ENCODE assay signal across 12 cellular contexts in genomic region chr15:75905231-75905630, GRCh38. TPM values are rescaled to one million over a fixed set of nuclear protein-coding genes. Genes with fewer than 3 reads are reported as not detected.
DNase-seq lines count a peak whose midpoint lies in the region; ATAC-seq and TF ChIP-seq lines count a peak whose summit lies in the region.
"Had no signal": no experiment of that assay in that cellular context is flagged by ENCODE, and none has a peak within 500 bp of the region (broad histone marks: within the 10 kb centered on the region; RNA-seq: fewer than 3 reads in every experiment).

No MANE protein-coding gene starts in this region.

- POLR2A ChIA-PET in PC-9 (lab: Charles Lee; ENCODE audit: unreplicated experiment): no interaction called here

- H3K27ac Mint-ChIP-seq in activated T-cell treated with anti-CD3 and anti-CD28 coated beads, Interleukin-2, amount 50 U/mL, for 72 hours: peak overlapping the region; percentile 56
- no peak overlapping the region for H3K27ac Mint-ChIP-seq in endodermal cell

- H3K4me2 ChIP-seq in PC-9: peak overlapping the region; percentile 73
- H3K4me2 ChIP-seq in smooth muscle cell: peak overlapping the region; percentile 97

- H4K20me1 ChIP-seq in PC-9 (ENCODE audit: insufficient read depth): 0 out of 2 replicates have a peak, but pooled peaks cover 3% of the 10 kb centered on the region
- peaks cover 32% of the 10 kb centered on the region for H4K20me1 ChIP-seq in smooth muscle cell (ENCODE audit: low read depth)

- peaks cover 6 to 18% of the 10 kb centered on the region in 2 donors for H3K36me3 Mint-ChIP-seq in activated T-cell treated with anti-CD3 and anti-CD28 coated beads, Interleukin-2, amount 50 U/mL, for 72 hours (ENCODE audit: insufficient read depth in 2 of 2)
- peaks cover 33% of the 10 kb centered on the region for H3K36me3 Mint-ChIP-seq in endodermal cell (ENCODE audit: low read depth)

- no peak for ATAC-seq in activated T-cell treated with anti-CD3 and anti-CD28 coated beads, Interleukin-2, amount 50 U/mL, for 72 hours (replicated peaks in 1 of 2)

- H3K4me1 ChIP-seq in PC-9 (replicated peaks; ENCODE audit: insufficient read depth): peaks cover 17% of the 10 kb centered on the region
- peaks cover 7% of the 10 kb centered on the region for H3K4me1 ChIP-seq in endodermal cell (ENCODE audit: control insufficient read depth, insufficient read depth, low read length)
- peaks cover 22% of the 10 kb centered on the region for H3K4me1 ChIP-seq in smooth muscle cell (ENCODE audit: low read depth)
- peaks cover 0 to 8% of the 10 kb centered on the region in 2 donors for H3K4me1 ChIP-seq in ascending aorta

- H3K79me2 ChIP-seq in PC-9 (ENCODE audit: low read depth) (peaks cover 45% of the 10 kb centered on the region), smooth muscle cell (ENCODE audit: low read depth) (peaks cover 62% of the 10 kb centered on the region)

- 91 to 95% methylated on average over 4 to 5 of the region's 5 CpGs for WGBS in endodermal cell (ENCODE audit: insufficient coverage in 1 of 2, insufficient read length in 1 of 2), 2 experiments
- WGBS in smooth muscle cell (ENCODE audit: low lambda C conversion rate): 93% methylated on average over 5 of the region's 5 CpGs

- no peak for DNase-seq in activated T-cell treated with anti-CD3 and anti-CD28 coated beads, Interleukin-2, amount 50 U/mL, for 72 hours
- DNase-seq in activated T-cell treated with anti-CD3 and anti-CD28 coated beads, Interleukin-2, amount 50 U/mL, for 1 hour: no peak
- no peak for DNase-seq in PC-9
- no peak for DNase-seq in endodermal cell
- DNase-seq in smooth muscle cell (lab: John Stamatoyannopoulos, UW; ENCODE audit: unreplicated experiment): no peak
- no peak for DNase-seq in ascending aorta (ENCODE audit: low spot score in 2 of 2)
- no peak for DNase-seq in stimulated activated CD4-positive, alpha-beta T cell treated with anti-CD3 and anti-CD28 coated beads, Interleukin-4, amount 100 ng/mL, for 4 hours
- no peak for DNase-seq in DMS79 treated with DMSO at 0.1 percent for 48 hours (lab: John Stamatoyannopoulos, UW)
- DNase-seq: activated gamma-delta T cell treated with Interleukin-2 at 50 U/mL for 16 hours, AML-193, NCI-H82, T1000 had no signal

- H3K27me3 ChIP-seq in PC-9 (ENCODE audit: insufficient read depth, low read depth): no peaks in the 10 kb centered on the region
- H3K27me3 ChIP-seq in endodermal cell (ENCODE audit: control insufficient read depth, insufficient read depth, low read length, poor library complexity, severe bottlenecking): no peaks in the 10 kb centered on the region
- no peaks in the 10 kb centered on the region for H3K27me3 ChIP-seq in smooth muscle cell (ENCODE audit: low read depth)
- H3K27me3 ChIP-seq in ascending aorta: no peaks in the 10 kb centered on the region

- no peak overlapping the region for H3K4me3 ChIP-seq in PC-9
- peak overlapping the region; percentile 95 for H3K4me3 ChIP-seq in endodermal cell (ENCODE audit: low read length)
- H3K4me3 ChIP-seq in smooth muscle cell: peak overlapping the region; percentile 82
- H3K4me3 ChIP-seq in ascending aorta: peak overlapping the region in 1 of 2 donors; percentile 8

- intact Hi-C loops in PC-9 (cut with micrococcal nuclease; ENCODE audit: unreplicated experiment) (no loop called here), ascending aorta (cut with DNase I) (no loop called here)

- H2AFZ ChIP-seq in PC-9 (no peak overlapping the region), smooth muscle cell (ENCODE audit: low read depth) (no peak overlapping the region)

- H3K9me2 ChIP-seq in PC-9 (ENCODE audit: insufficient read depth): no peaks in the 10 kb centered on the region

- H3K9ac ChIP-seq in endodermal cell (ENCODE audit: extremely low read depth, low read length, poor library complexity, severe bottlenecking) (no peak overlapping the region), smooth muscle cell (ENCODE audit: low read depth) (no peak overlapping the region)

- BruUV-seq in PC-9 (replicated peaks; lab: Mats Ljungman, UMichigan): no TSS peak

- TF ChIP-seq CTCF in PC-9 (conservative IDR thresholded peaks at IDR 0.05) (no peak), endodermal cell (conservative IDR thresholded peaks at IDR 0.05) (no peak), smooth muscle cell (IDR thresholded peaks at IDR 0.05; ENCODE audit: borderline replicate concordance, insufficient read depth, poor library complexity, severe bottlenecking) (no peak), ascending aorta (IDR thresholded peaks at IDR 0.05) (no peak)

- H3K9me3 ChIP-seq in PC-9 (ENCODE audit: insufficient read depth, low read depth) (no peaks in the 10 kb centered on the region), endodermal cell (ENCODE audit: control insufficient read depth, low read length) (peaks cover 9% of the 10 kb centered on the region), smooth muscle cell (replicated peaks; ENCODE audit: low read depth) (no peaks in the 10 kb centered on the region), ascending aorta (no peaks in the 10 kb centered on the region)

- CTCF ChIA-PET in PC-9 (lab: Charles Lee): no interaction called here

- peak overlapping the region; percentile 93 to 99 for H3K4me3 Mint-ChIP-seq in activated T-cell treated with anti-CD3 and anti-CD28 coated beads, Interleukin-2, amount 50 U/mL, for 72 hours
- H3K4me3 Mint-ChIP-seq in endodermal cell: peak overlapping the region; percentile 88

- H3K36me3 ChIP-seq in PC-9 (ENCODE audit: low read depth) (peaks cover 12% of the 10 kb centered on the region; the same call in 1 of the 2 replicates), endodermal cell (ENCODE audit: control insufficient read depth, insufficient read depth, low read length) (peaks cover 65% of the 10 kb centered on the region), smooth muscle cell (ENCODE audit: low read depth) (peaks cover 4% of the 10 kb centered on the region), ascending aorta (peaks cover 3 to 12% of the 10 kb centered on the region in 2 donors)

- H3F3A ChIP-seq in PC-9 (ENCODE audit: insufficient read depth, low read depth) (peaks cover 12% of the 10 kb centered on the region; the same call in 1 of the 2 replicates), smooth muscle cell (ENCODE audit: low read depth) (peaks cover 25% of the 10 kb centered on the region)

- H3K9me3 Mint-ChIP-seq in activated T-cell treated with anti-CD3 and anti-CD28 coated beads, Interleukin-2, amount 50 U/mL, for 72 hours: peaks cover 0 to under 1% of the 10 kb centered on the region in 2 donors
- peaks cover 3% of the 10 kb centered on the region for H3K9me3 Mint-ChIP-seq in endodermal cell

- peaks cover 64% of the 10 kb centered on the region for H3K4me1 Mint-ChIP-seq in activated T-cell treated with anti-CD3 and anti-CD28 coated beads, Interleukin-2, amount 50 U/mL, for 72 hours (ENCODE audit: low read depth)
- peaks cover 16% of the 10 kb centered on the region for H3K4me1 Mint-ChIP-seq in endodermal cell

- H3K27me3 Mint-ChIP-seq in activated T-cell treated with anti-CD3 and anti-CD28 coated beads, Interleukin-2, amount 50 U/mL, for 72 hours (ENCODE audit: low read depth): no peaks in the 10 kb centered on the region
- no peaks in the 10 kb centered on the region for H3K27me3 Mint-ChIP-seq in endodermal cell (ENCODE audit: insufficient read depth)

- no peak overlapping the region for H3K27ac ChIP-seq in PC-9
- no peak overlapping the region for H3K27ac ChIP-seq in endodermal cell (ENCODE audit: low read depth, low read length)
- no peak overlapping the region for H3K27ac ChIP-seq in smooth muscle cell (ENCODE audit: low read depth)
- no peak overlapping the region for H3K27ac ChIP-seq in ascending aorta

RNA-seq across cellular contexts. Expression of gene FBXO22, which starts 1.6 kb away (rescaled TPM):
- 10 to 100 TPM; 44.6 to 45.8 TPM for total RNA-seq in activated T-cell treated with anti-CD3 and anti-CD28 coated beads, Interleukin-2, amount 50 U/mL, for 72 hours
- 37.5 and 47.9 TPM in 2 replicates for total RNA-seq in PC-9 (2021)
- total RNA-seq in endodermal cell: 10 to 100 TPM; 47.6 to 48.1 TPM
- polyA plus RNA-seq in endodermal cell (2013, experiment 1 of 2): 45.2 TPM
- 38.8 TPM for polyA plus RNA-seq in endodermal cell (2013, experiment 2 of 2)
- total RNA-seq in smooth muscle cell: 51.5 and 55.9 TPM in 2 replicates
- 60.1 and 70.4 TPM in 2 replicates for polyA plus RNA-seq in smooth muscle cell
- 2.9 TPM for total RNA-seq in ascending aorta
